ENCODE assay signal across 29 cellular contexts in genomic region chr22:27892064-27892463, GRCh38. TPM values are rescaled to one million over a fixed set of nuclear protein-coding genes. Genes with fewer than 3 reads are reported as not detected.
DNase-seq lines count a peak whose midpoint lies in the region; ATAC-seq and TF ChIP-seq lines count a peak whose summit lies in the region.
"Had no signal": no experiment of that assay in that cellular context is flagged by ENCODE, and none has a peak within 500 bp of the region (broad histone marks: within the 10 kb centered on the region; RNA-seq: fewer than 3 reads in every experiment).

No MANE protein-coding gene starts in this region.

- H3K4me3 Mint-ChIP-seq in HFFc6: no peak overlapping the region
- no peak overlapping the region for H3K4me3 Mint-ChIP-seq in activated T-helper 17 cell treated with anti-CD3 and anti-CD28 coated beads, Interleukin-2, amount 50 U/mL, for 72 hours
- no peak overlapping the region for H3K4me3 Mint-ChIP-seq in stimulated activated effector memory CD8-positive, alpha-beta T cell treated with anti-CD3 and anti-CD28 coated beads, Interleukin-12 subunit alpha, Interleukin-12 subunit beta, amount 100 ng/mL, for 72 hours
- H3K4me3 Mint-ChIP-seq: activated CD4-positive, alpha-beta memory T cell treated with anti-CD3 and anti-CD28 coated beads, Interleukin-2, amount 10 ng/mL, durations not matched to agents 7 days and 5 days; GM23338; natural killer cell had no signal

- peaks cover 32% of the 10 kb centered on the region for H3K36me3 Mint-ChIP-seq in HFFc6 (ENCODE audit: low read depth)
- peaks cover 100% of the 10 kb centered on the region for H3K36me3 Mint-ChIP-seq in activated T-helper 17 cell treated with anti-CD3 and anti-CD28 coated beads, Interleukin-2, amount 50 U/mL, for 72 hours (ENCODE audit: low read depth)
- H3K36me3 Mint-ChIP-seq in stimulated activated effector memory CD8-positive, alpha-beta T cell treated with anti-CD3 and anti-CD28 coated beads, Interleukin-12 subunit alpha, Interleukin-12 subunit beta, amount 100 ng/mL, for 72 hours: peaks cover 98% of the 10 kb centered on the region

- H3K27me3 Mint-ChIP-seq in HFFc6 (ENCODE audit: insufficient read depth): no peaks in the 10 kb centered on the region; the same call in 1 of the 2 replicates
- no peaks in the 10 kb centered on the region for H3K27me3 Mint-ChIP-seq in activated T-helper 17 cell treated with anti-CD3 and anti-CD28 coated beads, Interleukin-2, amount 50 U/mL, for 72 hours
- H3K27me3 Mint-ChIP-seq: activated CD4-positive, alpha-beta memory T cell treated with anti-CD3 and anti-CD28 coated beads, Interleukin-2, amount 10 ng/mL, durations not matched to agents 7 days and 5 days had no signal

- intact Hi-C loops in left ventricle myocardium inferior (cut with micrococcal nuclease): no loop called here

- H3K9me3 Mint-ChIP-seq in HFFc6: no peaks in the 10 kb centered on the region
- H3K9me3 Mint-ChIP-seq in activated T-helper 17 cell treated with anti-CD3 and anti-CD28 coated beads, Interleukin-2, amount 50 U/mL, for 72 hours: no peaks in the 10 kb centered on the region
- H3K9me3 Mint-ChIP-seq in stimulated activated effector memory CD8-positive, alpha-beta T cell treated with anti-CD3 and anti-CD28 coated beads, Interleukin-12 subunit alpha, Interleukin-12 subunit beta, amount 100 ng/mL, for 72 hours: no peaks in the 10 kb centered on the region
- H3K9me3 Mint-ChIP-seq: activated CD4-positive, alpha-beta memory T cell treated with anti-CD3 and anti-CD28 coated beads, Interleukin-2, amount 10 ng/mL, durations not matched to agents 7 days and 5 days; GM23338; natural killer cell had no signal

- H3K36me3 ChIP-seq in left ventricle myocardium inferior: peaks cover 79% of the 10 kb centered on the region
- H3K36me3 ChIP-seq: ovary had no signal

- H3K27me3 ChIP-seq in left ventricle myocardium inferior (ENCODE audit: low read depth): no peaks in the 10 kb centered on the region
- H3K27me3 ChIP-seq: left lung, ovary, thyroid gland had no signal

- TF ChIP-seq CTCF in HFFc6 (IDR thresholded peaks at IDR 0.05) (no peak), left ventricle myocardium inferior (IDR thresholded peaks at IDR 0.05; ENCODE audit: borderline replicate concordance) (no peak), foreskin fibroblast (IDR thresholded peaks at IDR 0.05; ENCODE audit: low read depth, low read length) (no peak)

- no peak for DNase-seq in HFFc6
- DNase-seq in left ventricle myocardium inferior: peak; percentile 31
- no peak for DNase-seq in stimulated activated effector memory CD8-positive, alpha-beta T cell treated with anti-CD3 and anti-CD28 coated beads, Interleukin-12 subunit alpha, Interleukin-12 subunit beta, amount 100 ng/mL, for 72 hours (ENCODE audit: low spot score in 2 of 2)
- DNase-seq in DMS 273 (lab: John Stamatoyannopoulos, UW; ENCODE audit: unreplicated experiment): no peak
- no peak for DNase-seq in NCI-H187 treated with DMSO at 0.1 percent for 48 hours (lab: John Stamatoyannopoulos, UW)
- DNase-seq in CD1c-positive myeloid dendritic cell (ENCODE audit: extremely low spot score): no peak
- DNase-seq in foreskin fibroblast: no peak
- DNase-seq: activated CD4-positive, alpha-beta memory T cell treated with anti-CD3 and anti-CD28 coated beads, Interleukin-2, amount 10 ng/mL, durations not matched to agents 7 days and 5 days; activated naive CD4-positive, alpha-beta T cell treated with anti-CD3 and anti-CD28 coated beads, Interleukin-2, amount 50 U/mL, for 16 hours; activated T-cell treated with anti-CD3 and anti-CD28 coated beads for 4 hours; DMS 273 treated with DMSO at 0.1 percent for 48 hours; KG1; left lung; midbrain; MM.1S; natural killer cell; NCI-H1436; NCI-H2107; NCI-H446; OCI-M1; ovary; SHP77; stimulated activated CD4-positive, alpha-beta T cell treated with anti-CD3 and anti-CD28 coated beads, Interleukin-4, amount 100 ng/mL, for 1 hour; stimulated activated naive CD4-positive, alpha-beta T cell treated with Interleukin-2 at 50 U/mL for 16 hours; thyroid gland had no signal

- H3K4me1 Mint-ChIP-seq in HFFc6 (ENCODE audit: low read depth): peaks cover 24% of the 10 kb centered on the region
- peaks cover 21% of the 10 kb centered on the region for H3K4me1 Mint-ChIP-seq in activated T-helper 17 cell treated with anti-CD3 and anti-CD28 coated beads, Interleukin-2, amount 50 U/mL, for 72 hours
- H3K4me1 Mint-ChIP-seq in stimulated activated effector memory CD8-positive, alpha-beta T cell treated with anti-CD3 and anti-CD28 coated beads, Interleukin-12 subunit alpha, Interleukin-12 subunit beta, amount 100 ng/mL, for 72 hours: peaks cover 20% of the 10 kb centered on the region

- H3K4me1 ChIP-seq in left ventricle myocardium inferior: peaks cover 75% of the 10 kb centered on the region

- H3K27ac Mint-ChIP-seq in HFFc6: peak overlapping the region; percentile 42; the same call in 1 of the 2 replicates
- peak overlapping the region; percentile 58 for H3K27ac Mint-ChIP-seq in activated T-helper 17 cell treated with anti-CD3 and anti-CD28 coated beads, Interleukin-2, amount 50 U/mL, for 72 hours
- peak overlapping the region; percentile 79 for H3K27ac Mint-ChIP-seq in stimulated activated effector memory CD8-positive, alpha-beta T cell treated with anti-CD3 and anti-CD28 coated beads, Interleukin-12 subunit alpha, Interleukin-12 subunit beta, amount 100 ng/mL, for 72 hours
- H3K27ac Mint-ChIP-seq: activated CD4-positive, alpha-beta memory T cell treated with anti-CD3 and anti-CD28 coated beads, Interleukin-2, amount 10 ng/mL, durations not matched to agents 7 days and 5 days; GM23338; natural killer cell had no signal

- H3K27ac ChIP-seq in left ventricle myocardium inferior (replicated peaks): peak overlapping the region; percentile 77
- H3K27ac ChIP-seq: C4-2B, left lung, ovary, thyroid gland had no signal

- ATAC-seq in activated T-helper 17 cell treated with anti-CD3 and anti-CD28 coated beads, Interleukin-2, amount 50 U/mL, for 72 hours (replicated peaks): no peak
- ATAC-seq in stimulated activated effector memory CD8-positive, alpha-beta T cell treated with anti-CD3 and anti-CD28 coated beads, Interleukin-12 subunit alpha, Interleukin-12 subunit beta, amount 100 ng/mL, for 72 hours: no peak
- ATAC-seq: activated CD4-positive, CD25-positive, alpha-beta regulatory T cell treated with anti-CD3 and anti-CD28 coated beads, Interleukin-2, amount 50 U/mL, for 24 hours; GM23338; left lung; natural killer cell had no signal

- H3K4me3 ChIP-seq in left ventricle myocardium inferior: no peak overlapping the region
- H3K4me3 ChIP-seq in foreskin fibroblast (ENCODE audit: low read depth in 1 of 2, low read length in 2 of 2): no peak overlapping the region
- H3K4me3 ChIP-seq: GM23338, left lung, ovary, thyroid gland had no signal

- H3K9me3 ChIP-seq in left ventricle myocardium inferior (replicated peaks): no peaks in the 10 kb centered on the region
- H3K9me3 ChIP-seq: left lung, ovary, thyroid gland had no signal

RNA-seq across cellular contexts. Expression of gene PITPNB, which starts 27.0 kb away (rescaled TPM):
- 10 to 100 TPM; 54.3 to 80.5 (median 74.8) TPM for total RNA-seq in HFFc6 (2021; fragmentation: NEBNext Ultra II Directional; extraction: Animal tissue kit (Norgen Biotek cat#: 25700))
- total RNA-seq in activated T-helper 17 cell treated with anti-CD3 and anti-CD28 coated beads, Interleukin-2, amount 50 U/mL, for 72 hours: 100 to 1,000 TPM in 1 of 2 donors, 10 to 100 TPM in 1; 86.1 to 119 TPM
- total RNA-seq in left ventricle myocardium inferior: 60.0 TPM
